8 cellular contexts compared by ENCODE assay signal in genomic region chr16:85615852-85616607, GRCh38. TPM values are rescaled to one million over a fixed set of nuclear protein-coding genes. Genes with fewer than 3 reads are reported as not detected.
DNase-seq lines count a peak whose midpoint lies in the region; ATAC-seq and TF ChIP-seq lines count a peak whose summit lies in the region.

No MANE protein-coding gene starts in this region.

- intact Hi-C loops in A673 (cut with micrococcal nuclease; ENCODE audit: unreplicated experiment), result loop anchor here (1.0 kb wide), 1 partner anchor 36 kb away; no protein-coding TSS in a partner anchor

- H3K4me1 ChIP-seq in A673 (ENCODE audit: insufficient read depth, low read length, poor library complexity, severe bottlenecking) (peaks cover 60% of the 10 kb centered on the region), foreskin keratinocyte (peaks cover 4% of the 10 kb centered on the region), subcutaneous abdominal adipose tissue (ENCODE audit: control insufficient read depth in 5 of 5, insufficient read depth in 5 of 5, low read length in 5 of 5) (peaks cover 4 to 55% (median 43%) of the 10 kb centered on the region in 5 donors)

- TF ChIP-seq CTCF in A673 (conservative IDR thresholded peaks at IDR 0.05; ENCODE audit: low read depth, low read length) (peak; percentile 97), foreskin keratinocyte (conservative IDR thresholded peaks at IDR 0.05) (peak; percentile 87)

- H3K36me3 ChIP-seq in A673 (ENCODE audit: insufficient read depth, low read length, poor library complexity, severe bottlenecking) (no peaks in the 10 kb centered on the region), subcutaneous abdominal adipose tissue (ENCODE audit: control insufficient read depth in 5 of 5, insufficient read depth in 5 of 5, low read length in 5 of 5) (peaks cover 0 to 13% (median 6%) of the 10 kb centered on the region in 5 donors)

- H3K9me3 ChIP-seq in A673 (ENCODE audit: low read depth, low read length, poor library complexity, severe bottlenecking) (no peaks in the 10 kb centered on the region), subcutaneous abdominal adipose tissue (ENCODE audit: control insufficient read depth in 5 of 5, low read length in 5 of 5) (no peaks in the 10 kb centered on the region)

- H3K27ac ChIP-seq in A673 (ENCODE audit: low read depth, low read length, poor library complexity, severe bottlenecking), result peak overlapping the region; percentile 9
- H3K27ac ChIP-seq in foreskin keratinocyte, result no peak overlapping the region
- peak overlapping the region; percentile 65 for H3K27ac ChIP-seq in subcutaneous abdominal adipose tissue (ENCODE audit: low read depth, low read length)

- no peaks in the 10 kb centered on the region for H3K27me3 ChIP-seq in A673 (replicated peaks; ENCODE audit: insufficient read depth, low read depth, low read length, poor library complexity)
- peaks cover 2% of the 10 kb centered on the region for H3K27me3 ChIP-seq in foreskin keratinocyte
- H3K27me3 ChIP-seq in subcutaneous abdominal adipose tissue (ENCODE audit: control insufficient read depth in 5 of 5, insufficient read depth in 4 of 5, low read length in 5 of 5), result no peaks in the 10 kb centered on the region

- BruUV-seq in A673 (replicated peaks; lab: Mats Ljungman, UMichigan), result no TSS peak

- peak overlapping the region in 2 of 5 donors; percentile 42 to 59 for H3K9ac ChIP-seq in subcutaneous abdominal adipose tissue (ENCODE audit: low read length in 5 of 5)

- TF ChIP-seq POLR2A in GM18505 (IDR thresholded peaks at IDR 0.05; ENCODE audit: borderline replicate concordance, extremely low read depth, insufficient read depth, insufficient read length), result no peak

- H3K4me3 ChIP-seq in A673 (ENCODE audit: low read depth, low read length, poor library complexity, severe bottlenecking) (peak overlapping the region; percentile 86), subcutaneous abdominal adipose tissue (ENCODE audit: low read depth in 1 of 5, low read length in 5 of 5) (peak overlapping the region in 3 of 5 donors; percentile 26 to 52 (median 39))

- POLR2A ChIA-PET in A673 (lab: Charles Lee; ENCODE audit: low non-redundant PET), result interaction anchor here (0.8 kb wide), 1 partner anchor 33 kb away, joined by 3 read pairs; no protein-coding TSS in a partner anchor

- ATAC-seq in GM18505 (IDR thresholded peaks at IDR 0.05; ENCODE audit: unreplicated experiment) (peak; percentile 24), HG03460 (IDR thresholded peaks at IDR 0.05; ENCODE audit: unreplicated experiment) (peak; percentile 40), foreskin keratinocyte (peak; percentile 3)

- DNase-seq in A673 (ENCODE audit: low spot score), result peak; percentile 92
- DNase-seq in SHP77 treated with DMSO at 0.1 percent for 48 hours (lab: John Stamatoyannopoulos, UW), result peak; percentile 33
- peak; percentile 44 for DNase-seq in activated gamma-delta T cell (lab: John Stamatoyannopoulos, UW)
- no peak for DNase-seq in foreskin keratinocyte
- peak in 42 of 56 donors; percentile 14 to 77 (median 40) for DNase-seq in nucleus accumbens (lab: John Stamatoyannopoulos, UW)

- CTCF ChIA-PET in A673 (lab: Charles Lee), result interaction anchor here (0.6 to 2.4 kb wide), 24 partner anchors 9 to 371 kb away, joined by 3 to 40 read pairs (median 4); no protein-coding TSS in a partner anchor

RNA-seq across cellular contexts. Expression of gene GSE1, which starts 2.9 kb away (rescaled TPM):
- total RNA-seq in A673 (2021) (64.2 and 72.4 TPM in 2 replicates), foreskin keratinocyte (5.9 and 8.2 TPM in 2 replicates)
- 1.9 and 2.1 TPM in 2 replicates for polyA plus RNA-seq in foreskin keratinocyte

Comparison
In these comparisons a context has a peak if more than half of its experiments do, and no peak if none do; other contexts are left out.
1. DNase-seq: peak in A673 (single experiment), SHP77 treated with DMSO at 0.1 percent for 48 hours (single experiment), activated gamma-delta T cell (single experiment) and nucleus accumbens (42 of 56); none in foreskin keratinocyte (0 of 2).
2. Peak in every context shown above with its lines, with median percentiles within 50 percentile points of each other: ATAC-seq.